8 cellular contexts compared by ENCODE assay signal in genomic region chr12:106903241-106903950, GRCh38. TPM values are rescaled to one million over a fixed set of nuclear protein-coding genes. Genes with fewer than 3 reads are reported as not detected.
A peak's percentile ranks its signal among the peaks of the same experiment; 100 is the strongest.
DNase-seq lines count a peak whose midpoint lies in the region; ATAC-seq and TF ChIP-seq lines count a peak whose summit lies in the region.

No MANE protein-coding gene starts in this region.

- intact Hi-C loops in Right ventricle myocardium inferior (cut with DNase I) = no loop called here
- intact Hi-C loops in tibial artery (cut with DNase I; ENCODE audit: low total_unique reads) = no loop called here

- peak overlapping the region; percentile 17 for H3K4me3 ChIP-seq in RWPE2 (ENCODE audit: severe bottlenecking)
- no peak overlapping the region for H3K4me3 ChIP-seq in trophoblast cell (ENCODE audit: low read depth, low read length)
- H3K4me3 ChIP-seq in tibial artery = peak overlapping the region; percentile 39 to 55

- H4K8ac ChIP-seq in trophoblast cell (ENCODE audit: low read depth, low read length) = peak overlapping the region; percentile 66

- H4K12ac ChIP-seq in trophoblast cell (ENCODE audit: low read depth, low read length) = no peak overlapping the region

- no peak overlapping the region for H2BK5ac ChIP-seq in trophoblast cell (ENCODE audit: low read depth, low read length, poor library complexity)

- peak overlapping the region; percentile 62 for H2AFZ ChIP-seq in trophoblast cell (ENCODE audit: insufficient read depth, low read length, poor library complexity)

- H3K4me1 ChIP-seq in RWPE2 (ENCODE audit: insufficient read depth, poor library complexity, severe bottlenecking) (no peaks in the 10 kb centered on the region), trophoblast cell (ENCODE audit: control insufficient read depth in 1 of 2, insufficient read depth in 2 of 2, low read length in 2 of 2) (peaks cover 0 to 2% of the 10 kb centered on the region in 2 experiments), tibial artery (peaks cover 0 to 11% (median 6%) of the 10 kb centered on the region in 4 donors)

- H3K18ac ChIP-seq in trophoblast cell (ENCODE audit: low read length) = no peak overlapping the region

- peak; percentile 83 for ATAC-seq in GM18511 (IDR thresholded peaks at IDR 0.05; ENCODE audit: unreplicated experiment)
- ATAC-seq in HG03095 (IDR thresholded peaks at IDR 0.05; ENCODE audit: unreplicated experiment) = peak; percentile 63
- ATAC-seq in RWPE2 (ENCODE audit: low read depth) = peak; percentile 99
- peak; percentile 92 for ATAC-seq in Right ventricle myocardium inferior
- no peak for ATAC-seq in HG03565 (IDR thresholded peaks at IDR 0.05; ENCODE audit: unreplicated experiment)

- DNase-seq in RWPE2 (ENCODE audit: low spot score) (peak; percentile 79), Right ventricle myocardium inferior (ENCODE audit: missing footprints) (peak; percentile 75), trophoblast cell (peak; percentile 59 to 77), tibial artery (peak; percentile 52 to 77)
- DNase-seq in activated naive CD4-positive, alpha-beta T cell treated with Interleukin-2 at 50 U/mL for 16 hours = peak; percentile 79

- no peaks in the 10 kb centered on the region for H3K79me2 ChIP-seq in trophoblast cell (ENCODE audit: control insufficient read depth, insufficient read depth, low read length, poor library complexity)

- no peak overlapping the region for H3K9ac ChIP-seq in trophoblast cell (ENCODE audit: low read length)

- H2AK5ac ChIP-seq in trophoblast cell (ENCODE audit: low read length) = no peak overlapping the region

- H3K27ac ChIP-seq in RWPE2 (ENCODE audit: poor library complexity, severe bottlenecking) = no peak overlapping the region
- no peak overlapping the region for H3K27ac ChIP-seq in trophoblast cell (ENCODE audit: low read depth, low read length)
- H3K27ac ChIP-seq in tibial artery = peak overlapping the region in 1 of 2 donors; percentile 15

- peak overlapping the region; percentile 86 for H3K4me2 ChIP-seq in trophoblast cell (ENCODE audit: low read length)

- no CpG with 5 or more reads among the region's 28 CpGs for WGBS in trophoblast cell (ENCODE audit: extremely low coverage, insufficient coverage, insufficient read length)

- H3K14ac ChIP-seq in trophoblast cell (ENCODE audit: low read length) = no peak overlapping the region

- no peak overlapping the region for H3K23ac ChIP-seq in trophoblast cell (ENCODE audit: low read length)

- H3K79me1 ChIP-seq in trophoblast cell (ENCODE audit: low read length) = no peaks in the 10 kb centered on the region

- H2BK12ac ChIP-seq in trophoblast cell (ENCODE audit: low read length) = no peak overlapping the region

- no peak overlapping the region for H2BK120ac ChIP-seq in trophoblast cell (ENCODE audit: insufficient read depth, low read length, poor library complexity)

- no peak overlapping the region for H3K4ac ChIP-seq in trophoblast cell (ENCODE audit: low read depth, low read length)

- TF ChIP-seq CTCF in RWPE2 (IDR thresholded peaks at IDR 0.05; ENCODE audit: poor library complexity, severe bottlenecking) = no peak
- no peak for TF ChIP-seq CTCF in tibial artery (IDR thresholded peaks at IDR 0.05)

- H3K27me3 ChIP-seq in RWPE2 (ENCODE audit: insufficient read depth, poor library complexity, severe bottlenecking) = no peaks in the 10 kb centered on the region
- no peaks in the 10 kb centered on the region for H3K27me3 ChIP-seq in trophoblast cell (ENCODE audit: insufficient read depth, low read length)
- H3K27me3 ChIP-seq in tibial artery = peaks cover 0 to 22% of the 10 kb centered on the region in 2 donors

- H3K9me3 ChIP-seq in RWPE2 (ENCODE audit: severe bottlenecking) = no peaks in the 10 kb centered on the region
- no peaks in the 10 kb centered on the region for H3K9me3 ChIP-seq in trophoblast cell (ENCODE audit: insufficient read depth, low read depth, low read length)
- no peaks in the 10 kb centered on the region for H3K9me3 ChIP-seq in tibial artery

- H3K36me3 ChIP-seq in RWPE2 (ENCODE audit: low read depth) (no peaks in the 10 kb centered on the region), trophoblast cell (ENCODE audit: control insufficient read depth in 1 of 2, insufficient read depth in 2 of 2, low read length in 2 of 2) (no peaks in the 10 kb centered on the region), tibial artery (no peaks in the 10 kb centered on the region)

- no peak overlapping the region for H4K91ac ChIP-seq in trophoblast cell (ENCODE audit: low read depth, low read length)

RNA-seq across cellular contexts. Expression of gene TMEM263, which starts 52.3 kb away (rescaled TPM):
- total RNA-seq in Right ventricle myocardium inferior = 35.8 TPM
- polyA plus RNA-seq in trophoblast cell (2013) = 49.9 and 53.1 TPM in 2 replicates
